In genomic region chr14:93930989-93931307, GRCh38 we compare ENCODE assay signal across 1 cellular context.
A peak's percentile ranks its signal among the peaks of the same experiment; 100 is the strongest.
TF ChIP-seq lines count a peak whose summit lies in the region.

No MANE protein-coding gene starts in this region.

TF ChIP-seq in HepG2, 621 proteins besides CTCF, POLR2A, EP300 and RAD21:
- TF ChIP-seq ZC3H13 (CRISPR knock-in tag; IDR thresholded peaks at IDR 0.05), result no peak
- TF ChIP-seq PCBP2 (optimal IDR thresholded peaks at IDR 0.05; ENCODE audit: low read depth, low read length, poor library complexity, severe bottlenecking), result no peak
- TF ChIP-seq ZNF768 (CRISPR knock-in tag; IDR thresholded peaks at IDR 0.05), result peak; percentile 82
